18 cellular contexts compared by ENCODE assay signal in the genomic region with DNA sequence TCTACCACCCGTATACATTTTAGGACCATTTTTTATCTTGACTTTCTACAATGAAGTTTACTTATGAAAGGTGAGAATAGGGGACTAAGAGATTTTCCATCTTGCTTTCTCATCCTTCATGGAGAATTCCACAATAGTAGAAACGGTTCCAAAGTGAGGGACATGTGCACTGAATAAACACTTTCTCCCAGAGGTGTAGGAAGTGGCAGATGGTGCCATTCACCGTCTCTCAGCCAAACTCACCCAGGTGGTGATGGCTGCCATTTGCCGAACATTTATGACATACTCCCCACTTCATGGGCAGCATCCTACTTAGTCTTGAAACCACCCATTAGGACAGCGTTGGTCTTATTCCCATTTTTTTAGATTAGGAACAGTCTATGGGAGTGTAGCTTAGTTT.
DNase-seq lines count a peak whose midpoint lies in the region; ATAC-seq and TF ChIP-seq lines count a peak whose summit lies in the region.
"Had no signal": no experiment of that assay in that cellular context is flagged by ENCODE, and none has a peak within 500 bp of the region (broad histone marks: within the 10 kb centered on the region; RNA-seq: fewer than 3 reads in every experiment).

No MANE protein-coding gene starts in this region.

- no peaks in the 10 kb centered on the region for H3K36me3 Mint-ChIP-seq in natural killer cell
- H3K36me3 Mint-ChIP-seq: CD14-positive monocyte; CD4-positive, alpha-beta memory T cell had no signal

- peaks cover 0 to 2% of the 10 kb centered on the region in 2 donors for H3K9me3 Mint-ChIP-seq in natural killer cell

- no peaks in the 10 kb centered on the region for H3K4me1 Mint-ChIP-seq in natural killer cell
- H3K4me1 Mint-ChIP-seq: CD14-positive monocyte; CD4-positive, alpha-beta memory T cell had no signal

- no peak for TF ChIP-seq CTCF in natural killer cell (IDR thresholded peaks at IDR 0.05)

- ATAC-seq in HG03469 (IDR thresholded peaks at IDR 0.05; ENCODE audit: unreplicated experiment): no peak
- no peak for ATAC-seq in natural killer cell
- no peak for ATAC-seq in HG02970 (IDR thresholded peaks at IDR 0.05; ENCODE audit: low FRiP score, unreplicated experiment)
- ATAC-seq: A549 had no signal

- intact Hi-C loops in natural killer cell (cut with micrococcal nuclease): no loop called here

- in situ Hi-C loops in G401 (cut with HindIII; ENCODE audit: low sequenced_read_pairs): no loop called here

- DNase-seq in G401 (ENCODE audit: low spot score) (peak; percentile 74), NCI-H1694 (lab: John Stamatoyannopoulos, UW) (peak; percentile 27), NCI-H2171 treated with DMSO at 0.1 percent for 48 hours (lab: John Stamatoyannopoulos, UW) (peak; percentile 93), natural killer cell (no peak)
- DNase-seq: 8988T; ACHN; AML-193; BE2C; Calu3; CD4-positive, alpha-beta memory T cell; COR-L47; DMS53; DMS79 treated with DMSO at 0.1 percent for 48 hours; GOT3 had no signal

- no peaks in the 10 kb centered on the region for H3K27me3 Mint-ChIP-seq in natural killer cell (ENCODE audit: low read depth in 2 of 2)
- H3K27me3 Mint-ChIP-seq: CD4-positive, alpha-beta memory T cell had no signal

- no peak overlapping the region for H3K27ac Mint-ChIP-seq in natural killer cell
- H3K27ac Mint-ChIP-seq: CD14-positive monocyte; CD4-positive, alpha-beta memory T cell had no signal

- H3K4me3 Mint-ChIP-seq in natural killer cell: no peak overlapping the region
- H3K4me3 Mint-ChIP-seq: CD14-positive monocyte; CD4-positive, alpha-beta memory T cell had no signal
